In genomic region chr16:55506083-55506482, GRCh38 we compare ENCODE assay signal across 1 cellular context.
TF ChIP-seq lines count a peak whose summit lies in the region.

No MANE protein-coding gene starts in this region.

TF ChIP-seq in HepG2, 621 proteins besides CTCF, POLR2A, EP300 and RAD21 (continued from another document):
- TF ChIP-seq TFDP1 (CRISPR knock-in tag; IDR thresholded peaks at IDR 0.05; ENCODE audit: borderline replicate concordance) (no peak), GABPB1 (CRISPR knock-in tag; IDR thresholded peaks at IDR 0.05) (peak; percentile 14; the same call in 1 of the 2 replicates), HOMEZ (CRISPR knock-in tag; IDR thresholded peaks at IDR 0.05; ENCODE audit: low read depth) (peak; percentile 40; the same call in 1 of the 2 replicates), ZNF572 (CRISPR knock-in tag; IDR thresholded peaks at IDR 0.05) (no peak), FOXO1 (CRISPR knock-in tag; IDR thresholded peaks at IDR 0.05) (0 out of 2 replicates have a peak, but pooled peaks have one; percentile 13), ISL2 (CRISPR knock-in tag; IDR thresholded peaks at IDR 0.05) (0 out of 2 replicates have a peak, but pooled peaks have one; percentile 20)
